ENCODE assay signal across 17 cellular contexts in genomic region chr2:134249755-134250154, GRCh38. TPM values are rescaled to one million over a fixed set of nuclear protein-coding genes. Genes with fewer than 3 reads are reported as not detected.
DNase-seq lines count a peak whose midpoint lies in the region; ATAC-seq lines count a peak whose summit lies in the region.
"Had no signal": no experiment of that assay in that cellular context is flagged by ENCODE, and none has a peak within 500 bp of the region (broad histone marks: within the 10 kb centered on the region; RNA-seq: fewer than 3 reads in every experiment).

No MANE protein-coding gene starts in this region.

- H3K27ac Mint-ChIP-seq in activated naive CD4-positive, alpha-beta T cell treated with anti-CD3 and anti-CD28 coated beads for 36 hours = peak overlapping the region; percentile 4
- H3K27ac Mint-ChIP-seq in activated T-helper 17 cell treated with anti-CD3 and anti-CD28 coated beads, Interleukin-2, amount 50 U/mL, for 72 hours = peak overlapping the region; percentile 50
- H3K27ac Mint-ChIP-seq in stimulated activated memory B cell treated with anti-CD40 and anti-IgM and Interleukin-4, amounts not matched to agents 10 μg/mL and 1 μg/mL and 100 μg/mL, for 72 hours = peak overlapping the region; percentile 73

- CTCF ChIA-PET in activated naive CD4-positive, alpha-beta T cell treated with anti-CD3 and anti-CD28 coated beads for 36 hours (lab: Charles Lee) = interaction anchor here (1.0 to 2.7 kb wide), 3 partner anchors 15 to 131 kb away, joined by 3 to 17 read pairs (median 3); no protein-coding TSS in a partner anchor

- H3K27me3 Mint-ChIP-seq in activated naive CD4-positive, alpha-beta T cell treated with anti-CD3 and anti-CD28 coated beads for 36 hours (ENCODE audit: low read depth) = no peaks in the 10 kb centered on the region
- H3K27me3 Mint-ChIP-seq in activated T-helper 17 cell treated with anti-CD3 and anti-CD28 coated beads, Interleukin-2, amount 50 U/mL, for 72 hours = no peaks in the 10 kb centered on the region
- no peaks in the 10 kb centered on the region for H3K27me3 Mint-ChIP-seq in stimulated activated memory B cell treated with anti-CD40 and anti-IgM and Interleukin-4, amounts not matched to agents 10 μg/mL and 1 μg/mL and 100 μg/mL, for 72 hours

- intact Hi-C loops in activated naive CD4-positive, alpha-beta T cell treated with anti-CD3 and anti-CD28 coated beads for 36 hours (cut with micrococcal nuclease) = loop anchor here (1.0 to 5.0 kb wide), 6 partner anchors 9 to 669 kb away; partner anchors contain the start of gene CCNT2

- no peaks in the 10 kb centered on the region for H3K9me3 Mint-ChIP-seq in activated naive CD4-positive, alpha-beta T cell treated with anti-CD3 and anti-CD28 coated beads for 36 hours
- no peaks in the 10 kb centered on the region for H3K9me3 Mint-ChIP-seq in activated T-helper 17 cell treated with anti-CD3 and anti-CD28 coated beads, Interleukin-2, amount 50 U/mL, for 72 hours
- no peaks in the 10 kb centered on the region for H3K9me3 Mint-ChIP-seq in stimulated activated memory B cell treated with anti-CD40 and anti-IgM and Interleukin-4, amounts not matched to agents 10 μg/mL and 1 μg/mL and 100 μg/mL, for 72 hours

- peak; percentile 28 for ATAC-seq in activated T-helper 17 cell treated with anti-CD3 and anti-CD28 coated beads, Interleukin-2, amount 50 U/mL, for 72 hours (replicated peaks)
- no peak for ATAC-seq in stimulated activated memory B cell treated with anti-CD40 and anti-IgM and Interleukin-4, amounts not matched to agents 10 μg/mL and 1 μg/mL and 100 μg/mL, for 72 hours

- no peak overlapping the region for H3K4me3 Mint-ChIP-seq in activated naive CD4-positive, alpha-beta T cell treated with anti-CD3 and anti-CD28 coated beads for 36 hours
- H3K4me3 Mint-ChIP-seq in activated T-helper 17 cell treated with anti-CD3 and anti-CD28 coated beads, Interleukin-2, amount 50 U/mL, for 72 hours = peak overlapping the region; percentile 46
- peak overlapping the region; percentile 44 for H3K4me3 Mint-ChIP-seq in stimulated activated memory B cell treated with anti-CD40 and anti-IgM and Interleukin-4, amounts not matched to agents 10 μg/mL and 1 μg/mL and 100 μg/mL, for 72 hours

- peaks cover 6% of the 10 kb centered on the region for H3K36me3 Mint-ChIP-seq in activated naive CD4-positive, alpha-beta T cell treated with anti-CD3 and anti-CD28 coated beads for 36 hours (ENCODE audit: low read depth)
- peaks cover 19% of the 10 kb centered on the region for H3K36me3 Mint-ChIP-seq in activated T-helper 17 cell treated with anti-CD3 and anti-CD28 coated beads, Interleukin-2, amount 50 U/mL, for 72 hours (ENCODE audit: low read depth)
- peaks cover 4% of the 10 kb centered on the region for H3K36me3 Mint-ChIP-seq in stimulated activated memory B cell treated with anti-CD40 and anti-IgM and Interleukin-4, amounts not matched to agents 10 μg/mL and 1 μg/mL and 100 μg/mL, for 72 hours

- peaks cover 87% of the 10 kb centered on the region for H3K4me1 Mint-ChIP-seq in activated naive CD4-positive, alpha-beta T cell treated with anti-CD3 and anti-CD28 coated beads for 36 hours (ENCODE audit: low read depth)
- peaks cover 75% of the 10 kb centered on the region for H3K4me1 Mint-ChIP-seq in activated T-helper 17 cell treated with anti-CD3 and anti-CD28 coated beads, Interleukin-2, amount 50 U/mL, for 72 hours
- H3K4me1 Mint-ChIP-seq in stimulated activated memory B cell treated with anti-CD40 and anti-IgM and Interleukin-4, amounts not matched to agents 10 μg/mL and 1 μg/mL and 100 μg/mL, for 72 hours = peaks cover 99% of the 10 kb centered on the region

- no peak for DNase-seq in activated naive CD4-positive, alpha-beta T cell treated with anti-CD3 and anti-CD28 coated beads for 36 hours
- DNase-seq in activated naive CD4-positive, alpha-beta T cell treated with Interleukin-2 at 50 U/mL for 16 hours = no peak
- DNase-seq in KG1 (lab: John Stamatoyannopoulos, UW) (no peak), SKM-1 (lab: John Stamatoyannopoulos, UW; ENCODE audit: unreplicated experiment) (no peak), DMS53 treated with DMSO at 0.1 percent for 48 hours (lab: John Stamatoyannopoulos, UW; ENCODE audit: unreplicated experiment) (no peak)
- DNase-seq: adrenal gland; central memory CD4-positive, alpha-beta T cell; kidney; NCI-H1694 treated with DMSO at 0.1 percent for 48 hours; NCI-H524 had no signal

- no peaks in the 10 kb centered on the region for H3K9me3 ChIP-seq in KOPT-K1 (ENCODE audit: insufficient read depth, low read length, poor library complexity, severe bottlenecking)
- H3K9me3 ChIP-seq: adrenal gland, HAP-1, right atrium auricular region, SJSA1, suprapubic skin had no signal

- H3K36me3 ChIP-seq in KOPT-K1 (ENCODE audit: insufficient read depth, low read length) = peaks cover 5% of the 10 kb centered on the region; the same call in 1 of the 2 replicates
- H3K36me3 ChIP-seq: adrenal gland, HAP-1, right atrium auricular region, SJSA1 had no signal

- peak overlapping the region; percentile 22 for H3K27ac ChIP-seq in KOPT-K1 (ENCODE audit: low read depth, low read length, poor library complexity, severe bottlenecking)
- H3K27ac ChIP-seq: adrenal gland, right atrium auricular region, SJSA1, suprapubic skin had no signal

RNA-seq across cellular contexts. Expression of gene MGAT5, which starts 4.1 kb away (rescaled TPM):
- total RNA-seq in activated naive CD4-positive, alpha-beta T cell treated with anti-CD3 and anti-CD28 coated beads for 36 hours = 10 to 100 TPM; 11.6 to 13.0 TPM
- total RNA-seq in activated T-helper 17 cell treated with anti-CD3 and anti-CD28 coated beads, Interleukin-2, amount 50 U/mL, for 72 hours = 10 to 100 TPM; 53.0 to 53.1 TPM

Comparison
In these comparisons a context has a peak if more than half of its experiments do, and no peak if none do; other contexts are left out.
1. H3K27ac Mint-ChIP-seq: peak in every context shown above with its lines; median percentile 73 in stimulated activated memory B cell treated with anti-CD40 and anti-IgM and Interleukin-4, amounts not matched to agents 10 μg/mL and 1 μg/mL and 100 μg/mL, for 72 hours; 50 in activated T-helper 17 cell treated with anti-CD3 and anti-CD28 coated beads, Interleukin-2, amount 50 U/mL, for 72 hours; 4 in activated naive CD4-positive, alpha-beta T cell treated with anti-CD3 and anti-CD28 coated beads for 36 hours.